Comparison of ENCODE assay signal across 1 cellular context in genomic region chr7:108406474-108406873, GRCh38.
A peak's percentile ranks its signal among the peaks of the same experiment; 100 is the strongest.
TF ChIP-seq lines count a peak whose summit lies in the region.

No MANE protein-coding gene starts in this region.

TF ChIP-seq in HEK293, 187 proteins besides CTCF, POLR2A, EP300 and RAD21 (continued from another document and continues in another):
- TF ChIP-seq, protein P1, sequence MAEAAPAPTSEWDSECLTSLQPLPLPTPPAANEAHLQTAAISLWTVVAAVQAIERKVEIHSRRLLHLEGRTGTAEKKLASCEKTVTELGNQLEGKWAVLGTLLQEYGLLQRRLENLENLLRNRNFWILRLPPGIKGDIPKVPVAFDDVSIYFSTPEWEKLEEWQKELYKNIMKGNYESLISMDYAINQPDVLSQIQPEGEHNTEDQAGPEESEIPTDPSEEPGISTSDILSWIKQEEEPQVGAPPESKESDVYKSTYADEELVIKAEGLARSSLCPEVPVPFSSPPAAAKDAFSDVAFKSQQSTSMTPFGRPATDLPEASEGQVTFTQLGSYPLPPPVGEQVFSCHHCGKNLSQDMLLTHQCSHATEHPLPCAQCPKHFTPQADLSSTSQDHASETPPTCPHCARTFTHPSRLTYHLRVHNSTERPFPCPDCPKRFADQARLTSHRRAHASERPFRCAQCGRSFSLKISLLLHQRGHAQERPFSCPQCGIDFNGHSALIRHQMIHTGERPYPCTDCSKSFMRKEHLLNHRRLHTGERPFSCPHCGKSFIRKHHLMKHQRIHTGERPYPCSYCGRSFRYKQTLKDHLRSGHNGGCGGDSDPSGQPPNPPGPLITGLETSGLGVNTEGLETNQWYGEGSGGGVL (tag by site-specific recombination; IDR thresholded peaks at IDR 0.05): no peak
- no peak for TF ChIP-seq RBAK (tag by site-specific recombination; IDR thresholded peaks at IDR 0.05)
- no peak for TF ChIP-seq ZNF335 (tag by site-specific recombination; conservative IDR thresholded peaks at IDR 0.05)
- TF ChIP-seq KLF9 (tag by site-specific recombination; IDR thresholded peaks at IDR 0.05; ENCODE audit: low read depth): no peak
- no peak; the same call in 1 of the 2 replicates for TF ChIP-seq GFI1B (tag by site-specific recombination; IDR thresholded peaks at IDR 0.05)
- TF ChIP-seq HOXC10 (CRISPR knock-in tag; IDR thresholded peaks at IDR 0.05): no peak
- TF ChIP-seq BCL11B (tag by site-specific recombination; IDR thresholded peaks at IDR 0.05; ENCODE audit: low read depth): no peak
- no peak for TF ChIP-seq ZNF768 (tag by site-specific recombination; IDR thresholded peaks at IDR 0.05)
- TF ChIP-seq ZNF501 (tag by site-specific recombination; IDR thresholded peaks at IDR 0.05): no peak
- TF ChIP-seq ZNF202 (tag by site-specific recombination; IDR thresholded peaks at IDR 0.05; ENCODE audit: borderline replicate concordance): no peak
- no peak for TF ChIP-seq GLIS1 (tag by site-specific recombination; IDR thresholded peaks at IDR 0.05)
- TF ChIP-seq, protein P2, sequence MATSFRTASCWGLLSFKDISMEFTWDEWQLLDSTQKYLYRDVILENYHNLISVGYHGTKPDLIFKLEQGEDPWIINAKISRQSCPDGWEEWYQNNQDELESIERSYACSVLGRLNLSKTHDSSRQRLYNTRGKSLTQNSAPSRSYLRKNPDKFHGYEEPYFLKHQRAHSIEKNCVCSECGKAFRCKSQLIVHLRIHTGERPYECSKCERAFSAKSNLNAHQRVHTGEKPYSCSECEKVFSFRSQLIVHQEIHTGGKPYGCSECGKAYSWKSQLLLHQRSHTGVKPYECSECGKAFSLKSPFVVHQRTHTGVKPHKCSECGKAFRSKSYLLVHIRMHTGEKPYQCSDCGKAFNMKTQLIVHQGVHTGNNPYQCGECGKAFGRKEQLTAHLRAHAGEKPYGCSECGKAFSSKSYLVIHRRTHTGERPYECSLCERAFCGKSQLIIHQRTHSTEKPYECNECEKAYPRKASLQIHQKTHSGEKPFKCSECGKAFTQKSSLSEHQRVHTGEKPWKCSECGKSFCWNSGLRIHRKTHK (tag by site-specific recombination; IDR thresholded peaks at IDR 0.05): no peak
- TF ChIP-seq SETDB1 (IDR thresholded peaks at IDR 0.05; ENCODE audit: insufficient read length, low read length): no peak
- no peak for TF ChIP-seq KLF8 (tag by site-specific recombination; IDR thresholded peaks at IDR 0.05)
- TF ChIP-seq ZNF670 (tag by site-specific recombination; IDR thresholded peaks at IDR 0.05; ENCODE audit: low read depth): no peak
- TF ChIP-seq ZNF777 (tag by site-specific recombination; IDR thresholded peaks at IDR 0.05; ENCODE audit: borderline replicate concordance): no peak
- TF ChIP-seq ZNF416 (tag by site-specific recombination; IDR thresholded peaks at IDR 0.05): no peak
- TF ChIP-seq ZNF404 (tag by site-specific recombination; IDR thresholded peaks at IDR 0.05): no peak
- TF ChIP-seq, protein P3, sequence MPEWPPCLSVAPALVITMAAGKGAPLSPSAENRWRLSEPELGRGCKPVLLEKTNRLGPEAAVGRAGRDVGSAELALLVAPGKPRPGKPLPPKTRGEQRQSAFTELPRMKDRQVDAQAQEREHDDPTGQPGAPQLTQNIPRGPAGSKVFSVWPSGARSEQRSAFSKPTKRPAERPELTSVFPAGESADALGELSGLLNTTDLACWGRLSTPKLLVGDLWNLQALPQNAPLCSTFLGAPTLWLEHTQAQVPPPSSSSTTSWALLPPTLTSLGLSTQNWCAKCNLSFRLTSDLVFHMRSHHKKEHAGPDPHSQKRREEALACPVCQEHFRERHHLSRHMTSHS (tag by site-specific recombination; IDR thresholded peaks at IDR 0.05): no peak
- no peak for TF ChIP-seq YY1 (tag by site-specific recombination; IDR thresholded peaks at IDR 0.05)
- TF ChIP-seq BCL11A (tag by site-specific recombination; IDR thresholded peaks at IDR 0.05; ENCODE audit: low read depth): peak; percentile 75; the same call in 1 of the 2 replicates
- TF ChIP-seq, protein P4, sequence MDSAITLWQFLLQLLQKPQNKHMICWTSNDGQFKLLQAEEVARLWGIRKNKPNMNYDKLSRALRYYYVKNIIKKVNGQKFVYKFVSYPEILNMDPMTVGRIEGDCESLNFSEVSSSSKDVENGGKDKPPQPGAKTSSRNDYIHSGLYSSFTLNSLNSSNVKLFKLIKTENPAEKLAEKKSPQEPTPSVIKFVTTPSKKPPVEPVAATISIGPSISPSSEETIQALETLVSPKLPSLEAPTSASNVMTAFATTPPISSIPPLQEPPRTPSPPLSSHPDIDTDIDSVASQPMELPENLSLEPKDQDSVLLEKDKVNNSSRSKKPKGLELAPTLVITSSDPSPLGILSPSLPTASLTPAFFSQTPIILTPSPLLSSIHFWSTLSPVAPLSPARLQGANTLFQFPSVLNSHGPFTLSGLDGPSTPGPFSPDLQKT (IDR thresholded peaks at IDR 0.05; ENCODE audit: borderline replicate concordance, low read depth, low read length): no peak
- TF ChIP-seq ZNF600 (tag by site-specific recombination; IDR thresholded peaks at IDR 0.05): peak; percentile 38; the same call in 1 of the 2 replicates
- no peak for TF ChIP-seq ZIC2 (tag by site-specific recombination; IDR thresholded peaks at IDR 0.05)
- no peak for TF ChIP-seq ZBTB7A (tag by site-specific recombination; IDR thresholded peaks at IDR 0.05; ENCODE audit: low read depth)
- no peak for TF ChIP-seq ZNF660 (tag by site-specific recombination; IDR thresholded peaks at IDR 0.05)
- TF ChIP-seq ZXDB (tag by site-specific recombination; IDR thresholded peaks at IDR 0.05): no peak
- TF ChIP-seq ZNF174 (tag by site-specific recombination; IDR thresholded peaks at IDR 0.05): no peak
- TF ChIP-seq ZNF645 (tag by site-specific recombination; IDR thresholded peaks at IDR 0.05): no peak
- TF ChIP-seq SP3 (tag by site-specific recombination; IDR thresholded peaks at IDR 0.05): no peak; the same call in 1 of the 2 replicates
- no peak for TF ChIP-seq REST (tag by site-specific recombination; IDR thresholded peaks at IDR 0.05)
- no peak for TF ChIP-seq ZNF560 (tag by site-specific recombination; IDR thresholded peaks at IDR 0.05; ENCODE audit: borderline replicate concordance)
- TF ChIP-seq ZNF10 (tag by site-specific recombination; IDR thresholded peaks at IDR 0.05): no peak
- no peak for TF ChIP-seq ZBTB11 (tag by site-specific recombination; conservative IDR thresholded peaks at IDR 0.05; ENCODE audit: low read depth)
- TF ChIP-seq ZNF248 (tag by site-specific recombination; IDR thresholded peaks at IDR 0.05): no peak
- no peak for TF ChIP-seq ZNF146 (tag by site-specific recombination; IDR thresholded peaks at IDR 0.05)
- peak; percentile 78 for TF ChIP-seq ZNF366 (tag by site-specific recombination; conservative IDR thresholded peaks at IDR 0.05)
- no peak for TF ChIP-seq ZNF280D (tag by site-specific recombination; IDR thresholded peaks at IDR 0.05)
- TF ChIP-seq ZNF362 (tag by site-specific recombination; IDR thresholded peaks at IDR 0.05): no peak
- TF ChIP-seq EGR2 (tag by site-specific recombination; IDR thresholded peaks at IDR 0.05; ENCODE audit: low read depth): no peak
- 0 out of 2 replicates have a peak, but pooled peaks have one; percentile 48 for TF ChIP-seq ZSCAN23 (tag by site-specific recombination; IDR thresholded peaks at IDR 0.05)
- no peak for TF ChIP-seq ZSCAN18 (tag by site-specific recombination; IDR thresholded peaks at IDR 0.05)
- TF ChIP-seq KLF1 (tag by site-specific recombination; IDR thresholded peaks at IDR 0.05): no peak
- no peak for TF ChIP-seq ZFP37 (tag by site-specific recombination; IDR thresholded peaks at IDR 0.05)
- 0 out of 2 replicates have a peak, but pooled peaks have one; percentile 14 for TF ChIP-seq TCF7L2 (IDR thresholded peaks at IDR 0.05; ENCODE audit: borderline replicate concordance, low read depth, low read length)
- TF ChIP-seq ZNF785 (tag by site-specific recombination; IDR thresholded peaks at IDR 0.05): no peak
